In the genomic region with DNA sequence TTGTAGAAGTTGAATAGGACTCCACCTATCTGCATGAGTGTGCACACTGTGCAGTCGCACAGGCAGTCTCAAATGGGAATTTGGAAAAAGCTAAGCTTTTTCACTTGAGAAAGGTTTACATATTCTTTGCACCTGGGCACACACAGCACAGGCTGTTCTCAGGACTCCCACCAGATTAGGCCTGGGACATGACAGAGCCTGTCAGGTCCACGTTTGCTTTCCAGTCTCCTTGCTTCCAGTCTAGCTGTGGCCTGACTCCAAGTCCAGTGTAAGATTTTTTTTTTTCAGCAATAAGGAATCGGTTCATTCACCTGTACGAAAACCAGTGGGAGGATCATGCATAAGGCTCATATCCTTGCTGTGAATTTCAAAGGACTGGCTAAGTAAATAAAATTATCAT, we compare ENCODE assay signal across 18 cellular contexts.
A peak's percentile ranks its signal among the peaks of the same experiment; 100 is the strongest.
DNase-seq lines count a peak whose midpoint lies in the region; ATAC-seq and TF ChIP-seq lines count a peak whose summit lies in the region.
"Had no signal": no experiment of that assay in that cellular context is flagged by ENCODE, and none has a peak within 500 bp of the region (broad histone marks: within the 10 kb centered on the region; RNA-seq: fewer than 3 reads in every experiment).

No MANE protein-coding gene starts in this region.

- no peak for TF ChIP-seq CTCF in coronary artery (IDR thresholded peaks at IDR 0.05)
- TF ChIP-seq CTCF in smooth muscle cell (IDR thresholded peaks at IDR 0.05; ENCODE audit: borderline replicate concordance, insufficient read depth, poor library complexity, severe bottlenecking): no peak

- no peak for DNase-seq in coronary artery (ENCODE audit: low spot score)
- no peak for DNase-seq in smooth muscle cell (lab: John Stamatoyannopoulos, UW; ENCODE audit: unreplicated experiment)
- no peak for DNase-seq in germinal center (ENCODE audit: low spot score)
- DNase-seq in retina: no peak
- no peak for DNase-seq in activated naive CD4-positive, alpha-beta T cell treated with Interleukin-2 at 50 U/mL for 16 hours
- DNase-seq: activated CD8-positive, alpha-beta T cell treated with anti-CD3 and anti-CD28 coated beads for 36 hours; activated T-cell treated with anti-CD3 and anti-CD28 coated beads, Interleukin-2, amount 50 U/mL, for 4 hours; dorsolateral prefrontal cortex; erythroblast; glutamatergic neuron; immature natural killer cell; NCI-H1436; NCI-H69; right lobe of liver; SIG-M5 had no signal

- H3K4me1 ChIP-seq in BLaER1 treated with 17β-estradiol and CSF1 and Interleukin-3, amounts not matched to agents 10 nM and 100 nM: peaks cover 50 to 65% (median 57%) of the 10 kb centered on the region in 10 experiments
- H3K4me1 ChIP-seq in muscle layer of colon (ENCODE audit: insufficient read depth, low read length): peaks cover 36% of the 10 kb centered on the region
- peaks cover 26% of the 10 kb centered on the region for H3K4me1 ChIP-seq in smooth muscle cell (ENCODE audit: low read depth)

- H3K9ac ChIP-seq in BLaER1 treated with 17β-estradiol and CSF1 and Interleukin-3, amounts not matched to agents 10 nM and 100 nM: no peak overlapping the region
- no peak overlapping the region for H3K9ac ChIP-seq in muscle layer of colon (ENCODE audit: low read length)
- no peak overlapping the region for H3K9ac ChIP-seq in smooth muscle cell (ENCODE audit: low read depth)

- 0 out of 22 replicates have a peak overlapping the region, but pooled peaks of 1 of the 11 experiments have one; percentile 3 for H3K27ac ChIP-seq in BLaER1 treated with 17β-estradiol and CSF1 and Interleukin-3, amounts not matched to agents 10 nM and 100 nM
- H3K27ac ChIP-seq in coronary artery (peak overlapping the region; percentile 9 to 66), muscle layer of colon (ENCODE audit: low read depth, low read length) (peak overlapping the region; percentile 12), smooth muscle cell (ENCODE audit: low read depth) (peak overlapping the region; percentile 76)

- no peaks in the 10 kb centered on the region for H4K20me1 ChIP-seq in BLaER1 treated with 17β-estradiol and CSF1 and Interleukin-3, amounts not matched to agents 10 nM and 100 nM
- no peaks in the 10 kb centered on the region for H4K20me1 ChIP-seq in smooth muscle cell (ENCODE audit: low read depth)

- no peaks in the 10 kb centered on the region for H3K27me3 ChIP-seq in BLaER1 treated with 17β-estradiol and CSF1 and Interleukin-3, amounts not matched to agents 10 nM and 100 nM
- H3K27me3 ChIP-seq in muscle layer of colon (ENCODE audit: control insufficient read depth in 1 of 2, insufficient read depth in 2 of 2, low read length in 2 of 2) (no peaks in the 10 kb centered on the region), smooth muscle cell (ENCODE audit: low read depth) (no peaks in the 10 kb centered on the region)
- H3K27me3 ChIP-seq: dorsolateral prefrontal cortex, right lobe of liver had no signal

- no peak for ATAC-seq in HG03108 (IDR thresholded peaks at IDR 0.05; ENCODE audit: unreplicated experiment)
- ATAC-seq: activated CD8-positive, alpha-beta T cell treated with anti-CD3 and anti-CD28 coated beads for 36 hours; activated T-cell treated with anti-CD3 and anti-CD28 coated beads, Interleukin-2, amount 50 U/mL, for 4 hours; right lobe of liver had no signal

- 78% methylated on average over 4 of the region's 4 CpGs for WGBS in smooth muscle cell (ENCODE audit: low lambda C conversion rate)

- H2AFZ ChIP-seq in smooth muscle cell (ENCODE audit: low read depth): no peak overlapping the region

- peaks cover 23% of the 10 kb centered on the region for H3F3A ChIP-seq in smooth muscle cell (ENCODE audit: low read depth)

- peaks cover 0 to 11% (median 5%) of the 10 kb centered on the region in 11 experiments; a peak in 5 of 22 replicates for H3K36me3 ChIP-seq in BLaER1 treated with 17β-estradiol and CSF1 and Interleukin-3, amounts not matched to agents 10 nM and 100 nM
- H3K36me3 ChIP-seq in muscle layer of colon (ENCODE audit: insufficient read depth, low read length) (no peaks in the 10 kb centered on the region), smooth muscle cell (ENCODE audit: low read depth) (peaks cover 11% of the 10 kb centered on the region)
- H3K36me3 ChIP-seq: right lobe of liver had no signal

- H3K4me3 ChIP-seq in BLaER1 treated with 17β-estradiol and CSF1 and Interleukin-3, amounts not matched to agents 10 nM and 100 nM: no peak overlapping the region
- H3K4me3 ChIP-seq in coronary artery (no peak overlapping the region), muscle layer of colon (ENCODE audit: low read depth in 1 of 2, low read length in 2 of 2) (no peak overlapping the region), smooth muscle cell (no peak overlapping the region)
- H3K4me3 ChIP-seq: dorsolateral prefrontal cortex, right lobe of liver had no signal

- H3K79me2 ChIP-seq in smooth muscle cell (ENCODE audit: low read depth): peaks cover 2% of the 10 kb centered on the region

- peak overlapping the region; percentile 5 to 95 (median 27); a peak in 18 of 22 replicates for H3K4me2 ChIP-seq in BLaER1 treated with 17β-estradiol and CSF1 and Interleukin-3, amounts not matched to agents 10 nM and 100 nM
- H3K4me2 ChIP-seq in smooth muscle cell: peak overlapping the region; percentile 49

- H3K9me3 ChIP-seq in BLaER1 treated with 17β-estradiol and CSF1 and Interleukin-3, amounts not matched to agents 10 nM and 100 nM (replicated peaks in 1 of 11): peaks cover 39 to 48% (median 40%) of the 10 kb centered on the region in 11 experiments
- H3K9me3 ChIP-seq in muscle layer of colon (ENCODE audit: low read length): peaks cover 2% of the 10 kb centered on the region
- peaks cover 31% of the 10 kb centered on the region for H3K9me3 ChIP-seq in smooth muscle cell (replicated peaks; ENCODE audit: low read depth)
